In the genomic region with DNA sequence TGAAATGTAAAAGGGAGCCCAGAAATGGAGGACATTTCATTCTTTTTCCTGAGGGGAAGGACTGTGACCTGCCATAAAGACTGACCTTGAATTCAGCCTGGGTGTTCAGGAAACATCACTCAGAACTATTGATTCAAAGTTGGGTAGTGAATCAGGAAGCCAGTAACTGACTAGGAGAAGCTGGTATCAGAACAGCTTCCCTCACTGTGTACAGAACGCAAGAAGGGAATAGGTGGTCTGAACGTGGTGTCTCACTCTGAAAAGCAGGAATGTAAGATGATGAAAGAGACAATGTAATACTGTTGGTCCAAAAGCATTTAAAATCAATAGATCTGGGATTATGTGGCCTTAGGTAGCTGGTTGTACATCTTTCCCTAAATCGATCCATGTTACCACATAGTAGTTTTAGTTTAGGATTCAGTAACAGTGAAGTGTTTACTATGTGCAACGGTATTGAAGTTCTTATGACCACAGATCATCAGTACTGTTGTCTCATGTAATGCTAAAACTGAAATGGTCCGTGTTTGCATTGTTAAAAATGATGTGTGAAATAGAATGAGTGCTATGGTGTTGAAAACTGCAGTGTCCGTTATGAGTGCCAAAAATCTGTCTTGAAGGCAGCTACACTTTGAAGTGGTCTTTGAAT, we compare ENCODE assay signal across 2 cellular contexts.
TF ChIP-seq lines count a peak whose summit lies in the region.

No MANE protein-coding gene starts in this region.

TF ChIP-seq in SK-N-SH, 30 proteins besides CTCF, POLR2A, EP300 and RAD21:
- TF ChIP-seq MAX (IDR thresholded peaks at IDR 0.05; ENCODE audit: low read depth) (no peak), YY1 (IDR thresholded peaks at IDR 0.05; ENCODE audit: low read depth) (no peak)

TF ChIP-seq in SK-N-SH treated with all-trans-retinoic acid at 6 μM for 48 hours, 23 proteins besides CTCF, POLR2A, EP300 and RAD21:
- TF ChIP-seq ISL1 (CRISPR knock-in tag; IDR thresholded peaks at IDR 0.05) (no peak), ZFP30 (CRISPR knock-in tag; IDR thresholded peaks at IDR 0.05) (no peak), ZC3H10 (CRISPR knock-in tag; IDR thresholded peaks at IDR 0.05) (no peak), ZFP3 (CRISPR knock-in tag; IDR thresholded peaks at IDR 0.05) (no peak), GLIS3 (CRISPR knock-in tag; IDR thresholded peaks at IDR 0.05) (no peak)
- TF ChIP-seq, protein P1, sequence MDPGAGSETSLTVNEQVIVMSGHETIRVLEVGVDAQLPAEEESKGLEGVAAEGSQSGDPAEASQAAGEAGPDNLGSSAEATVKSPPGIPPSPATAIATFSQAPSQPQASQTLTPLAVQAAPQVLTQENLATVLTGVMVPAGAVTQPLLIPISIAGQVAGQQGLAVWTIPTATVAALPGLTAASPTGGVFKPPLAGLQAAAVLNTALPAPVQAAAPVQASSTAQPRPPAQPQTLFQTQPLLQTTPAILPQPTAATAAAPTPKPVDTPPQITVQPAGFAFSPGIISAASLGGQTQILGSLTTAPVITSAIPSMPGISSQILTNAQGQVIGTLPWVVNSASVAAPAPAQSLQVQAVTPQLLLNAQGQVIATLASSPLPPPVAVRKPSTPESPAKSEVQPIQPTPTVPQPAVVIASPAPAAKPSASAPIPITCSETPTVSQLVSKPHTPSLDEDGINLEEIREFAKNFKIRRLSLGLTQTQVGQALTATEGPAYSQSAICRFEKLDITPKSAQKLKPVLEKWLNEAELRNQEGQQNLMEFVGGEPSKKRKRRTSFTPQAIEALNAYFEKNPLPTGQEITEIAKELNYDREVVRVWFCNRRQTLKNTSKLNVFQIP (CRISPR knock-in tag; IDR thresholded peaks at IDR 0.05; ENCODE audit: borderline replicate concordance, low read depth) = no peak
